Comparison of ENCODE assay signal across 26 cellular contexts in genomic region chr6:166532302-166532701, GRCh38.
"Had no signal": no experiment of that assay in that cellular context is flagged by ENCODE, and none has a peak within 500 bp of the region (broad histone marks: within the 10 kb centered on the region; RNA-seq: fewer than 3 reads in every experiment).

No MANE protein-coding gene starts in this region.

- H3K4me3 ChIP-seq: hepatocyte, left ventricle myocardium inferior, lung, pancreas, prostate gland, sigmoid colon, spleen, suprapubic skin, thoracic aorta, tibial artery, upper lobe of right lung had no signal

- H3K27ac ChIP-seq: hepatocyte, left ventricle myocardium inferior, pancreas, prostate gland, sigmoid colon, spleen, suprapubic skin, thoracic aorta, tibial artery, upper lobe of right lung had no signal

- H3K36me3 Mint-ChIP-seq: stimulated activated effector memory CD8-positive, alpha-beta T cell treated with anti-CD3 and anti-CD28 coated beads, Interleukin-12 subunit alpha, Interleukin-12 subunit beta, amount 100 ng/mL, for 72 hours had no signal

- H3K27me3 Mint-ChIP-seq: memory B cell; naive thymus-derived CD8-positive, alpha-beta T cell had no signal

- H3K9me3 Mint-ChIP-seq: memory B cell; naive thymus-derived CD8-positive, alpha-beta T cell; nephron; stimulated activated effector memory CD8-positive, alpha-beta T cell treated with anti-CD3 and anti-CD28 coated beads, Interleukin-12 subunit alpha, Interleukin-12 subunit beta, amount 100 ng/mL, for 72 hours had no signal

- H3K36me3 ChIP-seq: prostate gland, thoracic aorta had no signal

- H3K27ac Mint-ChIP-seq: nephron; stimulated activated effector memory CD8-positive, alpha-beta T cell treated with anti-CD3 and anti-CD28 coated beads, Interleukin-12 subunit alpha, Interleukin-12 subunit beta, amount 100 ng/mL, for 72 hours had no signal

- H3K79me2 ChIP-seq: hepatocyte had no signal

- H3K4me1 Mint-ChIP-seq: memory B cell; naive thymus-derived CD8-positive, alpha-beta T cell; nephron; stimulated activated effector memory CD8-positive, alpha-beta T cell treated with anti-CD3 and anti-CD28 coated beads, Interleukin-12 subunit alpha, Interleukin-12 subunit beta, amount 100 ng/mL, for 72 hours had no signal

- H3K4me3 Mint-ChIP-seq: memory B cell; naive thymus-derived CD8-positive, alpha-beta T cell; nephron; neural crest cell; stimulated activated effector memory CD8-positive, alpha-beta T cell treated with anti-CD3 and anti-CD28 coated beads, Interleukin-12 subunit alpha, Interleukin-12 subunit beta, amount 100 ng/mL, for 72 hours had no signal

- H3K4me2 ChIP-seq: hepatocyte had no signal

- H3K9me3 ChIP-seq: left ventricle myocardium inferior, pancreas, prostate gland, sigmoid colon, spleen, suprapubic skin, thoracic aorta, upper lobe of right lung had no signal

- H2AFZ ChIP-seq: hepatocyte had no signal

- H3K4me1 ChIP-seq: left ventricle myocardium inferior, pancreas, prostate gland, sigmoid colon, suprapubic skin, tibial artery, upper lobe of right lung had no signal

- FAIRE-seq: pancreas, small intestine, urothelium cell line had no signal

- DNase-seq: islet precursor cell; left ventricle myocardium inferior; naive thymus-derived CD8-positive, alpha-beta T cell; nucleus accumbens; pancreas; posterior cingulate gyrus; retina; right cardiac atrium; sigmoid colon; small intestine; spleen; stimulated activated CD4-positive, alpha-beta T cell treated with anti-CD3 and anti-CD28 coated beads, Interleukin-4, amount 100 ng/mL, for 24 hours; stimulated activated naive CD4-positive, alpha-beta T cell treated with Interleukin-2 at 50 U/mL for 16 hours; trophoblast cell; upper lobe of right lung had no signal

- ATAC-seq: naive thymus-derived CD8-positive, alpha-beta T cell; pancreas; stimulated activated effector memory CD8-positive, alpha-beta T cell treated with anti-CD3 and anti-CD28 coated beads, Interleukin-12 subunit alpha, Interleukin-12 subunit beta, amount 100 ng/mL, for 72 hours; upper lobe of right lung had no signal

- H3K27me3 ChIP-seq: hepatocyte, pancreas, sigmoid colon, spleen, suprapubic skin, tibial artery, upper lobe of right lung had no signal
